ENCODE assay signal across 1 cellular context in genomic region chr15:94242257-94242656, GRCh38.
TF ChIP-seq lines count a peak whose summit lies in the region.

No MANE protein-coding gene starts in this region.

TF ChIP-seq in IMR-90, 13 proteins besides CTCF, POLR2A, EP300 and RAD21 (continued from another document):
- TF ChIP-seq RFX5 (IDR thresholded peaks at IDR 0.05; ENCODE audit: low read depth, low read length) (no peak), MAFK (IDR thresholded peaks at IDR 0.05; ENCODE audit: low read depth, low read length) (no peak)
